ENCODE assay signal across 8 cellular contexts in genomic region chr19:46614114-46614701, GRCh38. TPM values are rescaled to one million over a fixed set of nuclear protein-coding genes. Genes with fewer than 3 reads are reported as not detected.
DNase-seq lines count a peak whose midpoint lies in the region; ATAC-seq and TF ChIP-seq lines count a peak whose summit lies in the region.

No MANE protein-coding gene starts in this region.

- H3K36me3 ChIP-seq in MM.1S (replicated peaks; ENCODE audit: insufficient read depth, low read length): 0 out of 2 replicates have a peak, but pooled peaks cover 5% of the 10 kb centered on the region
- H3K36me3 ChIP-seq in psoas muscle (ENCODE audit: insufficient read depth in 1 of 2, low read depth in 1 of 2): peaks cover 0 to 9% of the 10 kb centered on the region in 2 donors

- H3K4me2 ChIP-seq in MM.1S (ENCODE audit: low read depth, low read length): no peak overlapping the region

- H3K27me3 ChIP-seq in MM.1S (replicated peaks; ENCODE audit: insufficient read depth, low read length) (peaks cover 71% of the 10 kb centered on the region), psoas muscle (ENCODE audit: insufficient read depth in 3 of 3, low read length in 2 of 3) (no peaks in the 10 kb centered on the region)

- intact Hi-C loops in Right ventricle myocardium inferior (cut with DNase I): loop anchor here (1.0 kb wide), 1 partner anchor 48 kb away; no protein-coding TSS in a partner anchor
- intact Hi-C loops in psoas muscle (cut with DNase I): loop anchor here (1.0 to 2.0 kb wide), 2 partner anchors 48 to 49 kb away; no protein-coding TSS in a partner anchor

- H3K4me1 ChIP-seq in MM.1S (ENCODE audit: low read length): peaks cover 27% of the 10 kb centered on the region
- H3K4me1 ChIP-seq in psoas muscle: peaks cover 17% of the 10 kb centered on the region

- ATAC-seq in SK-N-SH treated with all-trans-retinoic acid at 6 μM for 48 hours: peak; percentile 91
- peak; percentile 78 for ATAC-seq in Right ventricle myocardium inferior
- ATAC-seq in psoas muscle: peak; percentile 81 to 93 (median 86)
- ATAC-seq in GM21390 (IDR thresholded peaks at IDR 0.05; ENCODE audit: unreplicated experiment): no peak
- ATAC-seq in GM19397 (IDR thresholded peaks at IDR 0.05; ENCODE audit: unreplicated experiment): no peak

- no peak overlapping the region for H3K9ac ChIP-seq in MM.1S (ENCODE audit: low read length)

- H3K4me3 ChIP-seq in MM.1S (ENCODE audit: low read length) (no peak overlapping the region), psoas muscle (no peak overlapping the region)

- H3F3A ChIP-seq in MM.1S (ENCODE audit: insufficient read depth, low read length): peaks cover 23% of the 10 kb centered on the region

- no peaks in the 10 kb centered on the region for H3K9me3 ChIP-seq in MM.1S (replicated peaks; ENCODE audit: insufficient read depth, low read length)
- H3K9me3 ChIP-seq in psoas muscle: no peaks in the 10 kb centered on the region

- H4K20me1 ChIP-seq in MM.1S (ENCODE audit: insufficient read depth, low read length): peaks cover 26% of the 10 kb centered on the region

- peak; percentile 86 for TF ChIP-seq CTCF in GM10266 (IDR thresholded peaks at IDR 0.05; ENCODE audit: control insufficient read depth, insufficient read depth, low read depth, missing control alignments)
- TF ChIP-seq CTCF in MM.1S (IDR thresholded peaks at IDR 0.05; ENCODE audit: low read length): peak; percentile 79
- peak; percentile 87 for TF ChIP-seq CTCF in psoas muscle (IDR thresholded peaks at IDR 0.05)

- DNase-seq in GM10266 (ENCODE audit: extremely low spot score): peak; percentile 77
- peak; percentile 61 for DNase-seq in MM.1S
- DNase-seq in activated naive CD4-positive, alpha-beta T cell treated with anti-CD3 and anti-CD28 coated beads, Interleukin-2, amount 50 U/mL, for 16 hours: peak; percentile 83
- peak; percentile 91 for DNase-seq in Right ventricle myocardium inferior (ENCODE audit: missing footprints)
- DNase-seq in psoas muscle: peak; percentile 86 to 90

- WGBS in psoas muscle, 3 donors: 11 to 16% (median 12%) methylated on average over 12 of the region's 12 CpGs

- no peaks in the 10 kb centered on the region for H3K9me2 ChIP-seq in MM.1S (replicated peaks; ENCODE audit: insufficient read depth, low read length)

- no peak overlapping the region for H3K27ac ChIP-seq in MM.1S (ENCODE audit: low read length)
- H3K27ac ChIP-seq in psoas muscle: no peak overlapping the region

- no peaks in the 10 kb centered on the region for H3K79me2 ChIP-seq in MM.1S (ENCODE audit: low read length)

- H2AFZ ChIP-seq in MM.1S (ENCODE audit: low read length): no peak overlapping the region

TF ChIP-seq in SK-N-SH treated with all-trans-retinoic acid at 6 μM for 48 hours, 23 proteins besides CTCF, POLR2A, EP300 and RAD21:
- TF ChIP-seq, protein P1, sequence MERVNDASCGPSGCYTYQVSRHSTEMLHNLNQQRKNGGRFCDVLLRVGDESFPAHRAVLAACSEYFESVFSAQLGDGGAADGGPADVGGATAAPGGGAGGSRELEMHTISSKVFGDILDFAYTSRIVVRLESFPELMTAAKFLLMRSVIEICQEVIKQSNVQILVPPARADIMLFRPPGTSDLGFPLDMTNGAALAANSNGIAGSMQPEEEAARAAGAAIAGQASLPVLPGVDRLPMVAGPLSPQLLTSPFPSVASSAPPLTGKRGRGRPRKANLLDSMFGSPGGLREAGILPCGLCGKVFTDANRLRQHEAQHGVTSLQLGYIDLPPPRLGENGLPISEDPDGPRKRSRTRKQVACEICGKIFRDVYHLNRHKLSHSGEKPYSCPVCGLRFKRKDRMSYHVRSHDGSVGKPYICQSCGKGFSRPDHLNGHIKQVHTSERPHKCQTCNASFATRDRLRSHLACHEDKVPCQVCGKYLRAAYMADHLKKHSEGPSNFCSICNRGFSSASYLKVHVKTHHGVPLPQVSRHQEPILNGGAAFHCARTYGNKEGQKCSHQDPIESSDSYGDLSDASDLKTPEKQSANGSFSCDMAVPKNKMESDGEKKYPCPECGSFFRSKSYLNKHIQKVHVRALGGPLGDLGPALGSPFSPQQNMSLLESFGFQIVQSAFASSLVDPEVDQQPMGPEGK (CRISPR knock-in tag; IDR thresholded peaks at IDR 0.05; ENCODE audit: borderline replicate concordance): no peak
- TF ChIP-seq OSR1 (CRISPR knock-in tag; IDR thresholded peaks at IDR 0.05) (no peak), ESRRG (CRISPR knock-in tag; IDR thresholded peaks at IDR 0.05) (no peak), POU6F1 (CRISPR knock-in tag; IDR thresholded peaks at IDR 0.05; ENCODE audit: borderline replicate concordance, low read depth) (no peak), ZFP3 (CRISPR knock-in tag; IDR thresholded peaks at IDR 0.05) (no peak), ZNF565 (CRISPR knock-in tag; conservative IDR thresholded peaks at IDR 0.05; ENCODE audit: low read depth) (no peak), TOX (CRISPR knock-in tag; IDR thresholded peaks at IDR 0.05; ENCODE audit: borderline replicate concordance) (no peak), CSRNP3 (CRISPR knock-in tag; IDR thresholded peaks at IDR 0.05) (no peak), GLIS3 (CRISPR knock-in tag; IDR thresholded peaks at IDR 0.05) (no peak), PPARA (CRISPR knock-in tag; IDR thresholded peaks at IDR 0.05; ENCODE audit: borderline replicate concordance) (no peak), CSDC2 (CRISPR knock-in tag; IDR thresholded peaks at IDR 0.05) (no peak), BACH2 (CRISPR knock-in tag; IDR thresholded peaks at IDR 0.05; ENCODE audit: borderline replicate concordance) (no peak), ZNF70 (CRISPR knock-in tag; IDR thresholded peaks at IDR 0.05) (no peak), ZFP30 (CRISPR knock-in tag; IDR thresholded peaks at IDR 0.05) (no peak), ZC3H10 (CRISPR knock-in tag; IDR thresholded peaks at IDR 0.05) (no peak), ISL1 (CRISPR knock-in tag; IDR thresholded peaks at IDR 0.05) (no peak), RARB (CRISPR knock-in tag; IDR thresholded peaks at IDR 0.05) (no peak), ARNTL (CRISPR knock-in tag; IDR thresholded peaks at IDR 0.05; ENCODE audit: borderline replicate concordance, low read depth) (no peak), TCF4 (CRISPR knock-in tag; IDR thresholded peaks at IDR 0.05; ENCODE audit: borderline replicate concordance) (no peak)
- TF ChIP-seq, protein P2, sequence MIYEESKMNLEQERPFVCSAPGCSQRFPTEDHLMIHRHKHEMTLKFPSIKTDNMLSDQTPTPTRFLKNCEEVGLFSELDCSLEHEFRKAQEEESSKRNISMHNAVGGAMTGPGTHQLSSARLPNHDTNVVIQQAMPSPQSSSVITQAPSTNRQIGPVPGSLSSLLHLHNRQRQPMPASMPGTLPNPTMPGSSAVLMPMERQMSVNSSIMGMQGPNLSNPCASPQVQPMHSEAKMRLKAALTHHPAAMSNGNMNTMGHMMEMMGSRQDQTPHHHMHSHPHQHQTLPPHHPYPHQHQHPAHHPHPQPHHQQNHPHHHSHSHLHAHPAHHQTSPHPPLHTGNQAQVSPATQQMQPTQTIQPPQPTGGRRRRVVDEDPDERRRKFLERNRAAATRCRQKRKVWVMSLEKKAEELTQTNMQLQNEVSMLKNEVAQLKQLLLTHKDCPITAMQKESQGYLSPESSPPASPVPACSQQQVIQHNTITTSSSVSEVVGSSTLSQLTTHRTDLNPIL (CRISPR knock-in tag; IDR thresholded peaks at IDR 0.05; ENCODE audit: low read depth): no peak

RNA-seq across cellular contexts. Expression of gene PTGIR, which starts 10.7 kb away (rescaled TPM):
- total RNA-seq in Right ventricle myocardium inferior (3.8 TPM), psoas muscle (1 to 10 TPM in 3 of 4 donors, under 1 TPM in 1; 0.82 to 7.0 (median 2.3) TPM)
- 1 to 10 TPM in 1 of 3 donors, under 1 TPM in 2; 0.74 to 1.2 (median 0.75) TPM for polyA plus RNA-seq in psoas muscle

RNA-seq across cellular contexts. Expression of gene CALM3, which starts 13.1 kb away (rescaled TPM):
- total RNA-seq in Right ventricle myocardium inferior (378 TPM), psoas muscle (100 to 1,000 TPM; 142 to 192 (median 175) TPM)
- 100 to 1,000 TPM; 120 to 145 (median 124) TPM for polyA plus RNA-seq in psoas muscle

RNA-seq across cellular contexts. Expression of gene GNG8, which starts 21.8 kb away (rescaled TPM):
- total RNA-seq in Right ventricle myocardium inferior (not detected), psoas muscle (not detected)
- polyA plus RNA-seq in psoas muscle: not detected

RNA-seq across cellular contexts. Expression of gene DACT3, which starts 46.8 kb away (rescaled TPM):
- total RNA-seq in Right ventricle myocardium inferior (14.1 TPM), psoas muscle (1 to 10 TPM in 3 of 4 donors, under 1 TPM in 1; 0.76 to 1.6 (median 1.1) TPM)
- polyA plus RNA-seq in psoas muscle: under 1 TPM; 0.44 to 0.66 (median 0.53) TPM

Comparison
In these comparisons a context has a peak if more than half of its experiments do, and no peak if none do; other contexts are left out.
1. ATAC-seq: peak in SK-N-SH treated with all-trans-retinoic acid at 6 μM for 48 hours (single experiment), Right ventricle myocardium inferior (single experiment) and psoas muscle (4 of 4); none in GM21390 (single experiment) and GM19397 (single experiment).
2. Peak in every context shown above with its lines, with median percentiles within 50 percentile points of each other: DNase-seq and CTCF ChIP-seq.